ENCODE assay signal across 10 cellular contexts in the genomic region with DNA sequence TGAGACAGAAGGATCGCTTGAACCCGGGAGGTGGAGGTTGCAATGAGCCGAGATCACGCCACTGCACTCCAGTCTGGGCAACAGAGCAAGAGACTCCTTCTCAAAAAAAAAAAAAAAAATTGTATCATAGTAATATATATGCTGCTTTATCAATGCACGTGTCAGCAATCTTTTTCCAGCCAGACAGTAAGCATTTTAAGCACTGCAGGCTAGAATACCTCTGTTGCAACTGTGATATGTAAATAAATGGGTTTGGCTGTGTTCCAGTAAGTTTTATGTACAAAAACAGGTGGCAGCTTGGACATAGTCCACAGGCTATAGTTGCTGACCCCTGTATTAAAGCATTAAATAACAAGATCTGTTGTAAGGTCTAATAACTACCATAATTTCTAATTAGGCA.
A peak's percentile ranks its signal among the peaks of the same experiment; 100 is the strongest.
DNase-seq lines count a peak whose midpoint lies in the region; ATAC-seq and TF ChIP-seq lines count a peak whose summit lies in the region.
"Had no signal": no experiment of that assay in that cellular context is flagged by ENCODE, and none has a peak within 500 bp of the region (broad histone marks: within the 10 kb centered on the region; RNA-seq: fewer than 3 reads in every experiment).

No MANE protein-coding gene starts in this region.

- peak overlapping the region; percentile 67 for H3K27ac Mint-ChIP-seq in CD8-positive, alpha-beta T cell
- H3K27ac Mint-ChIP-seq in T-cell (peak overlapping the region; percentile 17 to 70), progenitor cell of endocrine pancreas (no peak overlapping the region)

- no peak for TF ChIP-seq CTCF in CD8-positive, alpha-beta T cell (IDR thresholded peaks at IDR 0.05)
- TF ChIP-seq CTCF in progenitor cell of endocrine pancreas (IDR thresholded peaks at IDR 0.05; ENCODE audit: unreplicated experiment), result no peak

- H3K36me3 Mint-ChIP-seq in CD8-positive, alpha-beta T cell, result peaks cover 2% of the 10 kb centered on the region
- peaks cover 3% of the 10 kb centered on the region for H3K36me3 Mint-ChIP-seq in T-cell
- peaks cover 8% of the 10 kb centered on the region for H3K36me3 Mint-ChIP-seq in progenitor cell of endocrine pancreas (ENCODE audit: insufficient read depth)

- H3K27me3 Mint-ChIP-seq in CD8-positive, alpha-beta T cell (ENCODE audit: low read depth), result no peaks in the 10 kb centered on the region
- H3K27me3 Mint-ChIP-seq in T-cell (no peaks in the 10 kb centered on the region), progenitor cell of endocrine pancreas (no peaks in the 10 kb centered on the region)
- H3K27me3 Mint-ChIP-seq: dendritic cell treated with granulocyte-macrophage colony-stimulating factor and Interleukin-4, amounts not matched to agents 40 ng/mL and 50 ng/mL, for 4 days had no signal

- no peaks in the 10 kb centered on the region for H3K9me3 Mint-ChIP-seq in CD8-positive, alpha-beta T cell
- H3K9me3 Mint-ChIP-seq in T-cell (no peaks in the 10 kb centered on the region), progenitor cell of endocrine pancreas (ENCODE audit: low read depth) (no peaks in the 10 kb centered on the region)
- H3K9me3 Mint-ChIP-seq: dendritic cell treated with granulocyte-macrophage colony-stimulating factor and Interleukin-4, amounts not matched to agents 40 ng/mL and 50 ng/mL, for 4 days had no signal

- no peak overlapping the region for H3K4me3 ChIP-seq in CD8-positive, alpha-beta T cell (ENCODE audit: low read depth, low read length)

- H3K4me3 Mint-ChIP-seq in CD8-positive, alpha-beta T cell, result no peak overlapping the region
- H3K4me3 Mint-ChIP-seq in T-cell, result no peak overlapping the region
- no peak overlapping the region for H3K4me3 Mint-ChIP-seq in progenitor cell of endocrine pancreas (ENCODE audit: low read depth)
- H3K4me3 Mint-ChIP-seq: dendritic cell treated with granulocyte-macrophage colony-stimulating factor and Interleukin-4, amounts not matched to agents 40 ng/mL and 50 ng/mL, for 4 days had no signal

- no peak for ATAC-seq in CD8-positive, alpha-beta T cell
- ATAC-seq in GM19397 (IDR thresholded peaks at IDR 0.05; ENCODE audit: unreplicated experiment), result peak; percentile 65
- ATAC-seq in HG03571 (IDR thresholded peaks at IDR 0.05; ENCODE audit: unreplicated experiment), result peak; percentile 56
- ATAC-seq in T-cell (replicated peaks in 1 of 4), result no peak
- no peak for ATAC-seq in GM21515 (IDR thresholded peaks at IDR 0.05; ENCODE audit: unreplicated experiment)
- ATAC-seq in HG03469 (IDR thresholded peaks at IDR 0.05; ENCODE audit: unreplicated experiment), result no peak

- DNase-seq in CD8-positive, alpha-beta T cell, result no peak
- no peak for DNase-seq in T-cell
- DNase-seq in posterior vena cava (ENCODE audit: low spot score), result no peak
- no peak for DNase-seq in progenitor cell of endocrine pancreas (ENCODE audit: low spot score, unreplicated experiment)
- DNase-seq: H7 had no signal

- intact Hi-C loops in CD8-positive, alpha-beta T cell (cut with DNase I, micrococcal nuclease), result loop anchor here in 1 of 2 experiments (5.0 kb wide), 1 partner anchor 210 kb away; no protein-coding TSS in a partner anchor
- intact Hi-C loops in posterior vena cava (cut with DNase I), result no loop called here

- H3K36me3 ChIP-seq in CD8-positive, alpha-beta T cell (ENCODE audit: insufficient read depth, low read length), result no peaks in the 10 kb centered on the region

- POLR2A ChIA-PET in CD8-positive, alpha-beta T cell (lab: Charles Lee), result interaction anchor here (0.6 kb wide), 1 partner anchor 172 kb away, joined by 3 read pairs; no protein-coding TSS in a partner anchor
- POLR2A ChIA-PET in T-cell (lab: Charles Lee), result interaction anchor here in 1 of 2 donors (0.7 kb wide), 1 partner anchor 64 kb away, joined by 6 read pairs; no protein-coding TSS in a partner anchor

- peaks cover 41% of the 10 kb centered on the region for H3K4me1 Mint-ChIP-seq in CD8-positive, alpha-beta T cell (ENCODE audit: low read depth)
- H3K4me1 Mint-ChIP-seq in T-cell, result peaks cover 55 to 62% (median 57%) of the 10 kb centered on the region in 3 donors
- peaks cover 14% of the 10 kb centered on the region for H3K4me1 Mint-ChIP-seq in progenitor cell of endocrine pancreas (ENCODE audit: low read depth)

- H3K27ac ChIP-seq in CD8-positive, alpha-beta T cell (ENCODE audit: low read depth, low read length), result no peak overlapping the region

- H3K4me1 ChIP-seq in CD8-positive, alpha-beta T cell (ENCODE audit: insufficient read depth, low read length), result peaks cover 12% of the 10 kb centered on the region

- H3K9me3 ChIP-seq in CD8-positive, alpha-beta T cell (ENCODE audit: low read length), result no peaks in the 10 kb centered on the region

- H3K27me3 ChIP-seq in CD8-positive, alpha-beta T cell (ENCODE audit: insufficient read depth, low read length), result no peaks in the 10 kb centered on the region

- CTCF ChIA-PET in CD8-positive, alpha-beta T cell (lab: Charles Lee), result interaction anchor here (0.9 to 3.9 kb wide), 4 partner anchors 9 to 64 kb away, joined by 3 to 23 read pairs (median 6); no protein-coding TSS in a partner anchor
- CTCF ChIA-PET in T-cell (lab: Charles Lee), result interaction anchor here (0.5 to 1.0 kb wide), 6 partner anchors 17 to 212 kb away, joined by 3 to 7 read pairs (median 3); no protein-coding TSS in a partner anchor

Comparison
In these comparisons a context has a peak if more than half of its experiments do, and no peak if none do; other contexts are left out.
1. ATAC-seq: peak in GM19397 (single experiment) and HG03571 (single experiment); none in CD8-positive, alpha-beta T cell (single experiment), T-cell (0 of 4), GM21515 (single experiment) and HG03469 (single experiment).